Comparison of ENCODE assay signal across 14 cellular contexts in the genomic region with DNA sequence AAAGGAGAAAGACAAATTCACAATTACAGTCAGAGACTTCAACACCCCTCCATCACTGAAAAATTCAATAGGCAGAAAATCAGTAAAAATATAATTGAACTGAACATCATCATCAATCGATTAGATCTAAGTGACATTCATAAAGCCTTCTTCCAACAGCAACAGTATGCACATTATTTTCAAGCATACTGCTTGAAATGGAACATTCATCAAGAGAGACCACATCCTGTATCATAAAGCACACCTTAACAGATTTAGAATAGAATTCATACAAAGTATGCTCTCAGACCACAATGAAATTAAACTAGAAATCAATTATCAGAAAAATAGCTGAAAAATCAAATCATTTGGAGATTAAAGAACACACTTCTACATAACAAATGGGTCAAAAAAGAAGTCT.
"Had no signal": no experiment of that assay in that cellular context is flagged by ENCODE, and none has a peak within 500 bp of the region (broad histone marks: within the 10 kb centered on the region; RNA-seq: fewer than 3 reads in every experiment).

No MANE protein-coding gene starts in this region.

- ATAC-seq: activated CD4-positive, CD25-positive, alpha-beta regulatory T cell treated with anti-CD3 and anti-CD28 coated beads, Interleukin-2, amount 50 U/mL, for 24 hours; gastroesophageal sphincter had no signal

- DNase-seq: activated CD4-positive, alpha-beta memory T cell treated with anti-CD3 and anti-CD28 coated beads, Interleukin-2, amount 10 ng/mL, durations not matched to agents 7 days and 5 days; activated effector memory CD4-positive, alpha-beta T cell treated with anti-CD3 and anti-CD28 coated beads, Interleukin-2, amount 50 U/mL, for 16 hours; adrenal gland; kidney glomerular epithelial cell; stimulated activated CD4-positive, alpha-beta T cell treated with anti-CD3 and anti-CD28 coated beads, Interleukin-4, amount 100 ng/mL, for 4 hours; tibial artery had no signal

- H3K4me3 Mint-ChIP-seq: activated CD4-positive, alpha-beta memory T cell treated with anti-CD3 and anti-CD28 coated beads, Interleukin-2, amount 10 ng/mL, durations not matched to agents 7 days and 5 days; mesothelial cell of epicardium had no signal

- H3K27me3 Mint-ChIP-seq: activated CD4-positive, alpha-beta memory T cell treated with anti-CD3 and anti-CD28 coated beads, Interleukin-2, amount 10 ng/mL, durations not matched to agents 7 days and 5 days had no signal

- H3K27me3 ChIP-seq: adrenal gland, gastroesophageal sphincter, neutrophil, right atrium auricular region, tibial artery, vagina had no signal

- H3K4me1 ChIP-seq: adrenal gland, gastroesophageal sphincter, right atrium auricular region, tibial artery, vagina had no signal

- H3K9me3 Mint-ChIP-seq: activated CD4-positive, alpha-beta memory T cell treated with anti-CD3 and anti-CD28 coated beads, Interleukin-2, amount 10 ng/mL, durations not matched to agents 7 days and 5 days; mesothelial cell of epicardium had no signal

- H3K4me3 ChIP-seq: adrenal gland, coronary artery, gastroesophageal sphincter, right atrium auricular region, skin epidermis, tibial artery, vagina had no signal

- H3K27ac Mint-ChIP-seq: activated CD4-positive, alpha-beta memory T cell treated with anti-CD3 and anti-CD28 coated beads, Interleukin-2, amount 10 ng/mL, durations not matched to agents 7 days and 5 days; mesothelial cell of epicardium had no signal

- H3K27ac ChIP-seq: adrenal gland, coronary artery, gastroesophageal sphincter, neutrophil, right atrium auricular region, skin epidermis, tibial artery, vagina had no signal

- H3K9me3 ChIP-seq: adrenal gland, gastroesophageal sphincter, neutrophil, right atrium auricular region, vagina had no signal

- H3K4me1 Mint-ChIP-seq: mesothelial cell of epicardium had no signal

- H3K36me3 ChIP-seq: right atrium auricular region had no signal
